Comparison of ENCODE assay signal across 8 cellular contexts in the genomic region with DNA sequence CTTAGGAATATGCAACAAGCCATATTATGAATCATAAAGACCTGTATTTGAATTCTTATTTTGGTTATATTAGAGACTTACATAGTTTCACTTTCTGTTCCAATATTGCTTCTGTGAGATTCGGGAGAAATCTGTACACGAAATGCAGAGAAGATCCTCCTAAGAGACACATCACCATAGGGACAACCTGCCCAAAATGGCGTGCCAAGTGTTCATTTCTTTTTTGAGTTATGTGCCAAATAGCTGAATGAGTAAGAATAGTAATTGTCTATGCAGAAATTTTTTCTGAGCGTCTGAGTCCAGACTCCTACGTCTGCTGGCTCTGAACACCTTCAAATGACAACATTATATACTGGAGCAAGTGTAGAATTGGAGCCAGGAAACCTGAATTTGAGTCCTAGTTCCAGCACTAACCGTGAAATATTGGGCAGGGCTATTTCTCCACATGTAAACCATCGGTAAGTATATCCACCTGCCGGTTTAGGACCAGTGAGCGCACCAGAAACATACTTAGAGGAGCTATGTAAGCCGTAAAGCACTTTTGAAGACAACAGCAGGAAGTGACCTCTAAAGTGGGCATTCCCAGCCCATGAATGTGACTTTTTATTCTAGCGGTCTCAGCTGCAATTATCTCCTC.
DNase-seq lines count a peak whose midpoint lies in the region; ATAC-seq and TF ChIP-seq lines count a peak whose summit lies in the region.

No MANE protein-coding gene starts in this region.

- ATAC-seq in SK-N-SH treated with all-trans-retinoic acid at 6 μM for 48 hours (peak; percentile 69), HG02763 (IDR thresholded peaks at IDR 0.05; ENCODE audit: unreplicated experiment) (no peak)

- DNase-seq in DMS53 (lab: John Stamatoyannopoulos, UW) (peak; percentile 51), fibroblast of the aortic adventitia (ENCODE audit: low read depth) (peak; percentile 47), skeletal muscle cell (ENCODE audit: low read depth) (no peak), middle frontal gyrus (ENCODE audit: extremely low spot score, low spot score) (no peak), NCI-H1694 (lab: John Stamatoyannopoulos, UW) (no peak)
- no peak for DNase-seq in activated CD4-positive, CD25-positive, alpha-beta regulatory T cell (lab: John Stamatoyannopoulos, UW)

- TF ChIP-seq CTCF in fibroblast of the aortic adventitia (IDR thresholded peaks at IDR 0.05; ENCODE audit: insufficient read depth, low read length) = no peak

- H3K4me3 ChIP-seq in fibroblast of the aortic adventitia (ENCODE audit: low read depth, low read length) (peak overlapping the region; percentile 57), skeletal muscle cell (ENCODE audit: low read depth, low read length) (peak overlapping the region; percentile 20)

TF ChIP-seq in SK-N-SH treated with all-trans-retinoic acid at 6 μM for 48 hours, 23 proteins besides CTCF, POLR2A, EP300 and RAD21:
- TF ChIP-seq PPARA (CRISPR knock-in tag; IDR thresholded peaks at IDR 0.05; ENCODE audit: borderline replicate concordance) (no peak), ISL1 (CRISPR knock-in tag; IDR thresholded peaks at IDR 0.05) (no peak), ZFP30 (CRISPR knock-in tag; IDR thresholded peaks at IDR 0.05) (no peak), SNAI2 (CRISPR knock-in tag; IDR thresholded peaks at IDR 0.05) (no peak)

Comparison
In these comparisons a context has a peak if more than half of its experiments do, and no peak if none do; other contexts are left out.
1. DNase-seq: peak in DMS53 (single experiment) and fibroblast of the aortic adventitia (single experiment); none in skeletal muscle cell (single experiment), middle frontal gyrus (single experiment), activated CD4-positive, CD25-positive, alpha-beta regulatory T cell (0 of 4) and NCI-H1694 (single experiment).